In genomic region chr16:88799569-88800276, GRCh38 we compare ENCODE assay signal across 1 cellular context.
TF ChIP-seq lines count a peak whose summit lies in the region.

No MANE protein-coding gene starts in this region.

TF ChIP-seq in HepG2, 621 proteins besides CTCF, POLR2A, EP300 and RAD21:
- TF ChIP-seq, protein P1, sequence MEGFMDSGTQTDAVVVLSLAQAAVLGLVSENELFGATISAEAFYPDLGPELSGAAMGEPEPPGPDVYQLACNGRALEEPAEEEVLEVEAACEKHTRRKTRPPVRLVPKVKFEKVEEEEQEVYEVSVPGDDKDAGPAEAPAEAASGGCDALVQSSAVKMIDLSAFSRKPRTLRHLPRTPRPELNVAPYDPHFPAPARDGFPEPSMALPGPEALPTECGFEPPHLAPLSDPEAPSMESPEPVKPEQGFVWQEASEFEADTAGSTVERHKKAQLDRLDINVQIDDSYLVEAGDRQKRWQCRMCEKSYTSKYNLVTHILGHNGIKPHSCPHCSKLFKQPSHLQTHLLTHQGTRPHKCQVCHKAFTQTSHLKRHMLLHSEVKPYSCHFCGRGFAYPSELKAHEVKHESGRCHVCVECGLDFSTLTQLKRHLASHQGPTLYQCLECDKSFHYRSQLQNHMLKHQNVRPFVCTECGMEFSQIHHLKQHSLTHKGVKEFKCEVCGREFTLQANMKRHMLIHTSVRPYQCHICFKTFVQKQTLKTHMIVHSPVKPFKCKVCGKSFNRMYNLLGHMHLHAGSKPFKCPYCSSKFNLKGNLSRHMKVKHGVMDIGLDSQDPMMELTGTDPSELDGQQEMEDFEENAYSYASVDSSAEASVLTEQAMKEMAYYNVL (CRISPR knock-in tag; IDR thresholded peaks at IDR 0.05; ENCODE audit: borderline replicate concordance) = no peak
- peak; percentile 58 for TF ChIP-seq AGO2 (optimal IDR thresholded peaks at IDR 0.05; ENCODE audit: low read depth, low read length)
- no peak for TF ChIP-seq GPBP1L1 (CRISPR knock-in tag; IDR thresholded peaks at IDR 0.05)
- peak; percentile 19; the same call in 1 of the 2 replicates for TF ChIP-seq POLR2AphosphoS5 (IDR thresholded peaks at IDR 0.05; ENCODE audit: low read depth, low read length)
- no peak for TF ChIP-seq ZNF329 (CRISPR knock-in tag; IDR thresholded peaks at IDR 0.05; ENCODE audit: low read depth)
- no peak for TF ChIP-seq HBP1 (CRISPR knock-in tag; IDR thresholded peaks at IDR 0.05; ENCODE audit: low read depth)
- TF ChIP-seq SALL1 (CRISPR knock-in tag; IDR thresholded peaks at IDR 0.05) = no peak
- no peak for TF ChIP-seq SKI (IDR thresholded peaks at IDR 0.05; ENCODE audit: partially characterized antibody)
- TF ChIP-seq HES4 (CRISPR knock-in tag; IDR thresholded peaks at IDR 0.05; ENCODE audit: borderline replicate concordance) = no peak
- TF ChIP-seq, protein P2, sequence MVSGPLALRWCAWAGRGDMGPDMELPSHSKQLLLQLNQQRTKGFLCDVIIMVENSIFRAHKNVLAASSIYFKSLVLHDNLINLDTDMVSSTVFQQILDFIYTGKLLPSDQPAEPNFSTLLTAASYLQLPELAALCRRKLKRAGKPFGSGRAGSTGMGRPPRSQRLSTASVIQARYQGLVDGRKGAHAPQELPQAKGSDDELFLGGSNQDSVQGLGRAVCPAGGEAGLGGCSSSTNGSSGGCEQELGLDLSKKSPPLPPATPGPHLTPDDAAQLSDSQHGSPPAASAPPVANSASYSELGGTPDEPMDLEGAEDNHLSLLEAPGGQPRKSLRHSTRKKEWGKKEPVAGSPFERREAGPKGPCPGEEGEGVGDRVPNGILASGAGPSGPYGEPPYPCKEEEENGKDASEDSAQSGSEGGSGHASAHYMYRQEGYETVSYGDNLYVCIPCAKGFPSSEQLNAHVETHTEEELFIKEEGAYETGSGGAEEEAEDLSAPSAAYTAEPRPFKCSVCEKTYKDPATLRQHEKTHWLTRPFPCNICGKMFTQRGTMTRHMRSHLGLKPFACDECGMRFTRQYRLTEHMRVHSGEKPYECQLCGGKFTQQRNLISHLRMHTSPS (CRISPR knock-in tag; IDR thresholded peaks at IDR 0.05; ENCODE audit: low read depth) = no peak
- TF ChIP-seq, protein P3, sequence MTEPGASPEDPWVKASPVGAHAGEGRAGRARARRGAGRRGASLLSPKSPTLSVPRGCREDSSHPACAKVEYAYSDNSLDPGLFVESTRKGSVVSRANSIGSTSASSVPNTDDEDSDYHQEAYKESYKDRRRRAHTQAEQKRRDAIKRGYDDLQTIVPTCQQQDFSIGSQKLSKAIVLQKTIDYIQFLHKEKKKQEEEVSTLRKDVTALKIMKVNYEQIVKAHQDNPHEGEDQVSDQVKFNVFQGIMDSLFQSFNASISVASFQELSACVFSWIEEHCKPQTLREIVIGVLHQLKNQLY (CRISPR knock-in tag; IDR thresholded peaks at IDR 0.05) = no peak
- TF ChIP-seq, protein P4, sequence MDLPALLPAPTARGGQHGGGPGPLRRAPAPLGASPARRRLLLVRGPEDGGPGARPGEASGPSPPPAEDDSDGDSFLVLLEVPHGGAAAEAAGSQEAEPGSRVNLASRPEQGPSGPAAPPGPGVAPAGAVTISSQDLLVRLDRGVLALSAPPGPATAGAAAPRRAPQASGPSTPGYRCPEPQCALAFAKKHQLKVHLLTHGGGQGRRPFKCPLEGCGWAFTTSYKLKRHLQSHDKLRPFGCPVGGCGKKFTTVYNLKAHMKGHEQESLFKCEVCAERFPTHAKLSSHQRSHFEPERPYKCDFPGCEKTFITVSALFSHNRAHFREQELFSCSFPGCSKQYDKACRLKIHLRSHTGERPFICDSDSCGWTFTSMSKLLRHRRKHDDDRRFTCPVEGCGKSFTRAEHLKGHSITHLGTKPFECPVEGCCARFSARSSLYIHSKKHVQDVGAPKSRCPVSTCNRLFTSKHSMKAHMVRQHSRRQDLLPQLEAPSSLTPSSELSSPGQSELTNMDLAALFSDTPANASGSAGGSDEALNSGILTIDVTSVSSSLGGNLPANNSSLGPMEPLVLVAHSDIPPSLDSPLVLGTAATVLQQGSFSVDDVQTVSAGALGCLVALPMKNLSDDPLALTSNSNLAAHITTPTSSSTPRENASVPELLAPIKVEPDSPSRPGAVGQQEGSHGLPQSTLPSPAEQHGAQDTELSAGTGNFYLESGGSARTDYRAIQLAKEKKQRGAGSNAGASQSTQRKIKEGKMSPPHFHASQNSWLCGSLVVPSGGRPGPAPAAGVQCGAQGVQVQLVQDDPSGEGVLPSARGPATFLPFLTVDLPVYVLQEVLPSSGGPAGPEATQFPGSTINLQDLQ (CRISPR knock-in tag; IDR thresholded peaks at IDR 0.05) = no peak
- TF ChIP-seq U2AF1 (optimal IDR thresholded peaks at IDR 0.05; ENCODE audit: low read depth, low read length) = no peak
- TF ChIP-seq ZNF354B (CRISPR knock-in tag; IDR thresholded peaks at IDR 0.05) = no peak
- no peak for TF ChIP-seq ZMAT5 (CRISPR knock-in tag; IDR thresholded peaks at IDR 0.05; ENCODE audit: borderline replicate concordance, low read depth)
- TF ChIP-seq ZNF660 (CRISPR knock-in tag; IDR thresholded peaks at IDR 0.05; ENCODE audit: borderline replicate concordance, low read depth) = no peak
- no peak for TF ChIP-seq ZNF460 (CRISPR knock-in tag; IDR thresholded peaks at IDR 0.05; ENCODE audit: borderline replicate concordance)
- TF ChIP-seq, protein P5, sequence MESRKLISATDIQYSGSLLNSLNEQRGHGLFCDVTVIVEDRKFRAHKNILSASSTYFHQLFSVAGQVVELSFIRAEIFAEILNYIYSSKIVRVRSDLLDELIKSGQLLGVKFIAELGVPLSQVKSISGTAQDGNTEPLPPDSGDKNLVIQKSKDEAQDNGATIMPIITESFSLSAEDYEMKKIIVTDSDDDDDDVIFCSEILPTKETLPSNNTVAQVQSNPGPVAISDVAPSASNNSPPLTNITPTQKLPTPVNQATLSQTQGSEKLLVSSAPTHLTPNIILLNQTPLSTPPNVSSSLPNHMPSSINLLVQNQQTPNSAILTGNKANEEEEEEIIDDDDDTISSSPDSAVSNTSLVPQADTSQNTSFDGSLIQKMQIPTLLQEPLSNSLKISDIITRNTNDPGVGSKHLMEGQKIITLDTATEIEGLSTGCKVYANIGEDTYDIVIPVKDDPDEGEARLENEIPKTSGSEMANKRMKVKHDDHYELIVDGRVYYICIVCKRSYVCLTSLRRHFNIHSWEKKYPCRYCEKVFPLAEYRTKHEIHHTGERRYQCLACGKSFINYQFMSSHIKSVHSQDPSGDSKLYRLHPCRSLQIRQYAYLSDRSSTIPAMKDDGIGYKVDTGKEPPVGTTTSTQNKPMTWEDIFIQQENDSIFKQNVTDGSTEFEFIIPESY (CRISPR knock-in tag; IDR thresholded peaks at IDR 0.05) = peak; percentile 69
- TF ChIP-seq, protein P6, sequence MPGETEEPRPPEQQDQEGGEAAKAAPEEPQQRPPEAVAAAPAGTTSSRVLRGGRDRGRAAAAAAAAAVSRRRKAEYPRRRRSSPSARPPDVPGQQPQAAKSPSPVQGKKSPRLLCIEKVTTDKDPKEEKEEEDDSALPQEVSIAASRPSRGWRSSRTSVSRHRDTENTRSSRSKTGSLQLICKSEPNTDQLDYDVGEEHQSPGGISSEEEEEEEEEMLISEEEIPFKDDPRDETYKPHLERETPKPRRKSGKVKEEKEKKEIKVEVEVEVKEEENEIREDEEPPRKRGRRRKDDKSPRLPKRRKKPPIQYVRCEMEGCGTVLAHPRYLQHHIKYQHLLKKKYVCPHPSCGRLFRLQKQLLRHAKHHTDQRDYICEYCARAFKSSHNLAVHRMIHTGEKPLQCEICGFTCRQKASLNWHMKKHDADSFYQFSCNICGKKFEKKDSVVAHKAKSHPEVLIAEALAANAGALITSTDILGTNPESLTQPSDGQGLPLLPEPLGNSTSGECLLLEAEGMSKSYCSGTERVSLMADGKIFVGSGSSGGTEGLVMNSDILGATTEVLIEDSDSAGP (CRISPR knock-in tag; IDR thresholded peaks at IDR 0.05; ENCODE audit: borderline replicate concordance) = peak; percentile 22; the same call in 1 of the 2 replicates
